1 cellular context compared by ENCODE assay signal in genomic region chr3:52278510-52279069, GRCh38.
TF ChIP-seq lines count a peak whose summit lies in the region.

Gene WDR82 (minus strand): TSS chr3:52278649. CDS start chr3:52278361, 288 bp downstream.

TF ChIP-seq in K562, 482 proteins besides CTCF, POLR2A, EP300 and RAD21 (continued from another document and continues in another):
- TF ChIP-seq CHD7 (IDR thresholded peaks at IDR 0.05; ENCODE audit: low read depth, low read length) = no peak
- TF ChIP-seq EGR1 (conservative IDR thresholded peaks at IDR 0.05) = peak; percentile 89
- 0 out of 2 replicates have a peak, but pooled peaks have one; percentile 48 for TF ChIP-seq ZBTB33 (CRISPR knock-in tag; IDR thresholded peaks at IDR 0.05)
- peak; percentile 90 for TF ChIP-seq ATF3 (IDR thresholded peaks at IDR 0.05)
- TF ChIP-seq ATF3 (CRISPR knock-in tag; conservative IDR thresholded peaks at IDR 0.05) = no peak
- peak; percentile 90 for TF ChIP-seq ZBTB7A (IDR thresholded peaks at IDR 0.05; ENCODE audit: borderline replicate concordance, control insufficient read depth, low read depth, low read length)
- peak; percentile 76 for TF ChIP-seq POLR2B (IDR thresholded peaks at IDR 0.05; ENCODE audit: low read depth, partially characterized antibody)
- 0 out of 2 replicates have a peak, but pooled peaks have one; percentile 13 for TF ChIP-seq GATAD2A (IDR thresholded peaks at IDR 0.05)
- 0 out of 2 replicates have a peak, but pooled peaks have one; percentile 23 for TF ChIP-seq RNF2 (IDR thresholded peaks at IDR 0.05)
- TF ChIP-seq EP400 (IDR thresholded peaks at IDR 0.05) = peak; percentile 58
- no peak for TF ChIP-seq ZNF717 (CRISPR knock-in tag; IDR thresholded peaks at IDR 0.05)
- peak; percentile 60; the same call in 1 of the 2 replicates for TF ChIP-seq GABPB1 (CRISPR knock-in tag; IDR thresholded peaks at IDR 0.05)
- peak; percentile 64; the same call in 1 of the 2 replicates for TF ChIP-seq ZEB2 (IDR thresholded peaks at IDR 0.05)
- TF ChIP-seq ZNF431 (CRISPR knock-in tag; IDR thresholded peaks at IDR 0.05) = no peak
- 0 out of 2 replicates have a peak, but pooled peaks have one; percentile 23 for TF ChIP-seq ZBTB40 (IDR thresholded peaks at IDR 0.05)
- no peak for TF ChIP-seq ZBTB40 (CRISPR knock-in tag; IDR thresholded peaks at IDR 0.05)
- peak; percentile 25; the same call in 1 of the 2 replicates for TF ChIP-seq NFRKB (IDR thresholded peaks at IDR 0.05; ENCODE audit: low read depth)
- peak; percentile 45; the same call in 1 of the 2 replicates for TF ChIP-seq HDAC2 (IDR thresholded peaks at IDR 0.05)
- TF ChIP-seq ELF1 (tag; IDR thresholded peaks at IDR 0.05) = peak; percentile 30; the same call in 1 of the 2 replicates
- TF ChIP-seq JUND (IDR thresholded peaks at IDR 0.05; ENCODE audit: borderline replicate concordance, low read depth, low read length) = peak; percentile 73
- peak; percentile 59; the same call in 1 of the 3 replicates for TF ChIP-seq JUND (tag; IDR thresholded peaks at IDR 0.05; ENCODE audit: borderline replicate concordance, low read depth, low read length)
- TF ChIP-seq CBFA2T3 (IDR thresholded peaks at IDR 0.05) = 0 out of 2 replicates have a peak, but pooled peaks have one; percentile 3
- TF ChIP-seq RB1 (IDR thresholded peaks at IDR 0.05; ENCODE audit: low read depth) = peak; percentile 24; the same call in 1 of the 2 replicates
- 0 out of 2 replicates have a peak, but pooled peaks have one; percentile 30 for TF ChIP-seq ARID4B (CRISPR knock-in tag; IDR thresholded peaks at IDR 0.05)
- 0 out of 2 replicates have a peak, but pooled peaks have one; percentile 26 for TF ChIP-seq KAT7 (CRISPR knock-in tag; IDR thresholded peaks at IDR 0.05; ENCODE audit: borderline replicate concordance)
